ENCODE assay signal across 2 cellular contexts in the genomic region with DNA sequence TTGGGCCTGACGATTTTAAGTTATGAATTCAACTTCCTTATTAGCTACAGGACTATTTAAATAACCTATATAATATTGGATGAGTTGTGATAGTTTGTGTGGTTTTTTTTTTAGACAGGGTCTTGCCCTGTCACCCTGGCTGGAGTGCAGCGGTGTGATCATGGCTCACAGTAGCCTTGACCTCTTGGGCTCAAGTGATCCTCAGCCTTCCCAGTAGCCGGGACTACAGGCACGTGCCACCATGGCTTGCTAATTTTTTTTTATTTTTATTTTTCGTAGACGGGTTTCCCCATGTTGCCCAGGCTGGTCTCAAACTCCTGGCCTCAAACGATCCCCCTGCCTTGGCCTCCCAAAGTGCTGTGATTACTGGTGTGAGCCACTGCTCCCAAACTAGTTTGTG.
A peak's percentile ranks its signal among the peaks of the same experiment; 100 is the strongest.
TF ChIP-seq lines count a peak whose summit lies in the region.

No MANE protein-coding gene starts in this region.

TF ChIP-seq in HepG2, 621 proteins besides CTCF, POLR2A, EP300 and RAD21:
- TF ChIP-seq GATAD2A (CRISPR knock-in tag; IDR thresholded peaks at IDR 0.05) (no peak), RARA (CRISPR knock-in tag; IDR thresholded peaks at IDR 0.05) (peak; percentile 34; the same call in 1 of the 2 replicates), ZNF235 (CRISPR knock-in tag; IDR thresholded peaks at IDR 0.05; ENCODE audit: borderline replicate concordance) (no peak), NR2F1 (CRISPR knock-in tag; IDR thresholded peaks at IDR 0.05) (peak in 1 of 2 experiments; percentile 56; a peak in 1 of 4 replicates), SALL1 (CRISPR knock-in tag; IDR thresholded peaks at IDR 0.05) (peak; percentile 16; the same call in 1 of the 2 replicates), RXRA (CRISPR knock-in tag; IDR thresholded peaks at IDR 0.05) (no peak), SMAD9 (CRISPR knock-in tag; IDR thresholded peaks at IDR 0.05) (no peak), REL (CRISPR knock-in tag; conservative IDR thresholded peaks at IDR 0.05) (no peak), BHLHE40 (IDR thresholded peaks at IDR 0.05; ENCODE audit: low read length) (peak; percentile 75), ZNF761 (CRISPR knock-in tag; conservative IDR thresholded peaks at IDR 0.05) (no peak), GZF1 (CRISPR knock-in tag; IDR thresholded peaks at IDR 0.05) (no peak), NR2F6 (IDR thresholded peaks at IDR 0.05) (peak; percentile 59), NR2F6 (CRISPR knock-in tag; IDR thresholded peaks at IDR 0.05) (peak; percentile 57; the same call in 1 of the 2 replicates), HOXA3 (CRISPR knock-in tag; IDR thresholded peaks at IDR 0.05) (no peak), ZZZ3 (CRISPR knock-in tag; IDR thresholded peaks at IDR 0.05; ENCODE audit: borderline replicate concordance) (no peak), ZNF225 (CRISPR knock-in tag; IDR thresholded peaks at IDR 0.05) (no peak), HHEX (CRISPR knock-in tag; IDR thresholded peaks at IDR 0.05) (no peak), MIER3 (CRISPR knock-in tag; IDR thresholded peaks at IDR 0.05; ENCODE audit: borderline replicate concordance) (no peak)
- TF ChIP-seq, protein P1, sequence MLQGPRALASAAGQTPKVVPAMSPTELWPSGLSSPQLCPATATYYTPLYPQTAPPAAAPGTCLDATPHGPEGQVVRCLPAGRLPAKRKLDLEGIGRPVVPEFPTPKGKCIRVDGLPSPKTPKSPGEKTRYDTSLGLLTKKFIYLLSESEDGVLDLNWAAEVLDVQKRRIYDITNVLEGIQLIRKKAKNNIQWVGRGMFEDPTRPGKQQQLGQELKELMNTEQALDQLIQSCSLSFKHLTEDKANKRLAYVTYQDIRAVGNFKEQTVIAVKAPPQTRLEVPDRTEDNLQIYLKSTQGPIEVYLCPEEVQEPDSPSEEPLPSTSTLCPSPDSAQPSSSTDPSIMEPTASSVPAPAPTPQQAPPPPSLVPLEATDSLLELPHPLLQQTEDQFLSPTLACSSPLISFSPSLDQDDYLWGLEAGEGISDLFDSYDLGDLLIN (CRISPR knock-in tag; IDR thresholded peaks at IDR 0.05; ENCODE audit: borderline replicate concordance): no peak
- TF ChIP-seq, protein P2, sequence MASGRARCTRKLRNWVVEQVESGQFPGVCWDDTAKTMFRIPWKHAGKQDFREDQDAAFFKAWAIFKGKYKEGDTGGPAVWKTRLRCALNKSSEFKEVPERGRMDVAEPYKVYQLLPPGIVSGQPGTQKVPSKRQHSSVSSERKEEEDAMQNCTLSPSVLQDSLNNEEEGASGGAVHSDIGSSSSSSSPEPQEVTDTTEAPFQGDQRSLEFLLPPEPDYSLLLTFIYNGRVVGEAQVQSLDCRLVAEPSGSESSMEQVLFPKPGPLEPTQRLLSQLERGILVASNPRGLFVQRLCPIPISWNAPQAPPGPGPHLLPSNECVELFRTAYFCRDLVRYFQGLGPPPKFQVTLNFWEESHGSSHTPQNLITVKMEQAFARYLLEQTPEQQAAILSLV (CRISPR knock-in tag; IDR thresholded peaks at IDR 0.05; ENCODE audit: borderline replicate concordance): no peak
- TF ChIP-seq, protein P3, sequence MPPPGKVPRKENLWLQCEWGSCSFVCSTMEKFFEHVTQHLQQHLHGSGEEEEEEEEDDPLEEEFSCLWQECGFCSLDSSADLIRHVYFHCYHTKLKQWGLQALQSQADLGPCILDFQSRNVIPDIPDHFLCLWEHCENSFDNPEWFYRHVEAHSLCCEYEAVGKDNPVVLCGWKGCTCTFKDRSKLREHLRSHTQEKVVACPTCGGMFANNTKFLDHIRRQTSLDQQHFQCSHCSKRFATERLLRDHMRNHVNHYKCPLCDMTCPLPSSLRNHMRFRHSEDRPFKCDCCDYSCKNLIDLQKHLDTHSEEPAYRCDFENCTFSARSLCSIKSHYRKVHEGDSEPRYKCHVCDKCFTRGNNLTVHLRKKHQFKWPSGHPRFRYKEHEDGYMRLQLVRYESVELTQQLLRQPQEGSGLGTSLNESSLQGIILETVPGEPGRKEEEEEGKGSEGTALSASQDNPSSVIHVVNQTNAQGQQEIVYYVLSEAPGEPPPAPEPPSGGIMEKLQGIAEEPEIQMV (CRISPR knock-in tag; IDR thresholded peaks at IDR 0.05; ENCODE audit: low read depth): no peak
- TF ChIP-seq, protein P4, sequence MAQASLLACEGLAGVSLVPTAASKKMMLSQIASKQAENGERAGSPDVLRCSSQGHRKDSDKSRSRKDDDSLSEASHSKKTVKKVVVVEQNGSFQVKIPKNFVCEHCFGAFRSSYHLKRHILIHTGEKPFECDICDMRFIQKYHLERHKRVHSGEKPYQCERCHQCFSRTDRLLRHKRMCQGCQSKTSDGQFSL (CRISPR knock-in tag; IDR thresholded peaks at IDR 0.05): no peak
- TF ChIP-seq, protein P5, sequence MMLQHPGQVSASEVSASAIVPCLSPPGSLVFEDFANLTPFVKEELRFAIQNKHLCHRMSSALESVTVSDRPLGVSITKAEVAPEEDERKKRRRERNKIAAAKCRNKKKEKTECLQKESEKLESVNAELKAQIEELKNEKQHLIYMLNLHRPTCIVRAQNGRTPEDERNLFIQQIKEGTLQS (CRISPR knock-in tag; IDR thresholded peaks at IDR 0.05): no peak

TF ChIP-seq in K562, 482 proteins besides CTCF, POLR2A, EP300 and RAD21:
- TF ChIP-seq SMAD1 (IDR thresholded peaks at IDR 0.05; ENCODE audit: low read depth, low read length, partially characterized antibody) (no peak), BHLHE40 (IDR thresholded peaks at IDR 0.05; ENCODE audit: low read length) (peak; percentile 34; the same call in 1 of the 2 replicates), SETDB1 (IDR thresholded peaks at IDR 0.05; ENCODE audit: low read length) (no peak)
